Comparison of ENCODE assay signal across 10 cellular contexts in the genomic region with DNA sequence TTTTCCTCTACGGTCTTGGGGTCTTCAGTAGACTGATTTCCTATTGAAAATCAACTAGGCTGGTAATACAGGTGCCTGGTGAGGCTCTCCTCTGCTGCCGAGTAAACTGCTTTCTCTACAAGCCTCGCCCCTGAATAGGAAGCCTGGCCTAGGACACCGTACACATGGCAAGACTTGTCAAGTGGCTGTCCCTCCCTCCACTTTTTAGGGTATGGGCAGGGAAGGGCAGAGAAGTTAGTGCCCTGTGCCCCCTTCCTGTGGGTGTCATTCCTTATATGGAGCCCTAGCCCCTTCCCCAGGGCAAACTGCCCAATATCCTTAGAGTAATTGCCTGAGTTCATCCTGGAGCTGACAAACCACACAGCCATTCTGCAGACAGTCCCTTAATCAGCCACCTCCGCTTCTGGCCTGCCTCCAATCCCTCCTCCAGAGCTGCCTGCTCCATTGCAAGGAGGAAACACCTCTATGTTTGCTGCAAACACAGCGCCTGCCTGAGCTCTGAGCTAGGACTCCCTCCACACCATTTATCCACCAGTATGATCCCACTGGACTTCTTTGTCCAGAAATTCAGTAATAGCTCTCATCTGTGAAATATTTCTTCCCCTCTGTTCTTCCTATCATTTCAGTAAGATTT.
DNase-seq lines count a peak whose midpoint lies in the region; ATAC-seq and TF ChIP-seq lines count a peak whose summit lies in the region.
"Had no signal": no experiment of that assay in that cellular context is flagged by ENCODE, and none has a peak within 500 bp of the region (broad histone marks: within the 10 kb centered on the region; RNA-seq: fewer than 3 reads in every experiment).

No MANE protein-coding gene starts in this region.

- no peak overlapping the region for H2AFZ ChIP-seq in PC-3 (ENCODE audit: low read length)

- no peak for TF ChIP-seq POLR2A in right lobe of liver (IDR thresholded peaks at IDR 0.05)
- no peak for TF ChIP-seq POLR2A in thyroid gland (IDR thresholded peaks at IDR 0.05)

- H3K9me2 ChIP-seq in PC-3 (replicated peaks; ENCODE audit: low read length), result no peaks in the 10 kb centered on the region

- BruUV-seq in PC-3 (replicated peaks; lab: Mats Ljungman, UMichigan), result no TSS peak

- H3K9me3 ChIP-seq in right lobe of liver, result no peaks in the 10 kb centered on the region
- no peaks in the 10 kb centered on the region for H3K9me3 ChIP-seq in thyroid gland
- no peaks in the 10 kb centered on the region for H3K9me3 ChIP-seq in PC-3 (ENCODE audit: low read length)
- H3K9me3 ChIP-seq: A549 had no signal

- H3K27me3 ChIP-seq in right lobe of liver (no peaks in the 10 kb centered on the region), thyroid gland (no peaks in the 10 kb centered on the region), PC-3 (ENCODE audit: low read length) (no peaks in the 10 kb centered on the region)

- H3K4me3 ChIP-seq in cardiac fibroblast (replicated peaks in 1 of 2; ENCODE audit: low read depth in 2 of 2, low read length in 2 of 2) (peak overlapping the region in 1 of 2 donors; percentile 30), right lobe of liver (no peak overlapping the region), thyroid gland (replicated peaks in 1 of 3) (no peak overlapping the region), PC-3 (ENCODE audit: low read length) (no peak overlapping the region)
- H3K4me3 ChIP-seq: A549 had no signal

- H3K79me2 ChIP-seq in PC-3 (ENCODE audit: low read length), result no peaks in the 10 kb centered on the region

- no peaks in the 10 kb centered on the region for H4K20me1 ChIP-seq in PC-3 (ENCODE audit: low read length)

- H3K4me1 ChIP-seq in right lobe of liver (peaks cover 0 to 4% (median 0%) of the 10 kb centered on the region in 4 donors), thyroid gland (peaks cover 46 to 53% of the 10 kb centered on the region in 2 donors), PC-3 (ENCODE audit: insufficient read depth, low read length) (no peaks in the 10 kb centered on the region)
- H3K4me1 ChIP-seq: A549 had no signal

- 49% methylated on average over 4 of the region's 6 CpGs for WGBS in right lobe of liver (ENCODE audit: insufficient coverage, low coverage, low lambda C conversion rate, missing lambda C conversion rate)
- 26 to 27% methylated on average over 6 of the region's 6 CpGs for whole genome bisulfite sequencing in thyroid gland, 2 donors

- no peak overlapping the region for H3K4me2 ChIP-seq in PC-3 (ENCODE audit: low read length)
- H3K4me2 ChIP-seq: A549 had no signal

- H3K36me3 ChIP-seq in right lobe of liver (no peaks in the 10 kb centered on the region), thyroid gland (no peaks in the 10 kb centered on the region), PC-3 (ENCODE audit: low read depth, low read length) (no peaks in the 10 kb centered on the region)

- intact Hi-C loops in right lobe of liver (cut with DNase I), result no loop called here
- intact Hi-C loops in thyroid gland (cut with DNase I), result no loop called here
- intact Hi-C loops in PC-3 (cut with micrococcal nuclease), result no loop called here

- CTCF ChIA-PET in PC-3 (lab: Charles Lee), result no interaction called here

- POLR2A ChIA-PET in PC-3 (lab: Charles Lee; ENCODE audit: unreplicated experiment), result no interaction called here

- H3K27ac ChIP-seq in right lobe of liver (no peak overlapping the region), thyroid gland (peak overlapping the region; percentile 56 to 67 (median 63)), PC-3 (ENCODE audit: low read length) (no peak overlapping the region)
- H3K27ac ChIP-seq: A549, HL-60 had no signal

- TF ChIP-seq CTCF in cardiac fibroblast (IDR thresholded peaks at IDR 0.05; ENCODE audit: low read depth, low read length) (no peak), right lobe of liver (IDR thresholded peaks at IDR 0.05) (no peak), thyroid gland (IDR thresholded peaks at IDR 0.05) (no peak), PC-3 (conservative IDR thresholded peaks at IDR 0.05; ENCODE audit: low read depth, low read length) (no peak)

- ATAC-seq in right lobe of liver (peak; percentile 65 to 97 (median 83)), PC-3 (no peak)
- ATAC-seq: A549 had no signal

- no peak overlapping the region for H3K9ac ChIP-seq in PC-3 (ENCODE audit: low read length)

- DNase-seq in NCI-H2171 treated with DMSO at 0.1 percent for 48 hours (lab: John Stamatoyannopoulos, UW) (peak; percentile 4), NCI-H2171 (lab: John Stamatoyannopoulos, UW) (no peak), cardiac fibroblast (ENCODE audit: low read depth in 2 of 2) (peak; percentile 50 to 64), right lobe of liver (peak; percentile 63 to 83 (median 65)), thyroid gland (peak; percentile 91 to 94), SIG-M5 (lab: John Stamatoyannopoulos, UW) (no peak), PC-3 (no peak)
- DNase-seq in activated CD4-positive, alpha-beta T cell treated with anti-CD3 and anti-CD28 coated beads for 4 hours, result no peak

- no peaks in the 10 kb centered on the region for H3F3A ChIP-seq in PC-3 (ENCODE audit: low read length, unreplicated experiment)

Comparison
In these comparisons a context has a peak if more than half of its experiments do, and no peak if none do; other contexts are left out.
1. DNase-seq: peak in NCI-H2171 treated with DMSO at 0.1 percent for 48 hours (single experiment), cardiac fibroblast (2 of 2), right lobe of liver (3 of 3) and thyroid gland (2 of 2); none in NCI-H2171 (single experiment), activated CD4-positive, alpha-beta T cell treated with anti-CD3 and anti-CD28 coated beads for 4 hours (0 of 2), SIG-M5 (single experiment) and PC-3 (single experiment).
2. H3K27ac ChIP-seq: peak in thyroid gland (3 of 3); none in right lobe of liver (0 of 3) and PC-3 (single experiment).